ENCODE assay signal across 8 cellular contexts in genomic region chr22:37051629-37052385, GRCh38. TPM values are rescaled to one million over a fixed set of nuclear protein-coding genes. Genes with fewer than 3 reads are reported as not detected.
DNase-seq lines count a peak whose midpoint lies in the region; ATAC-seq and TF ChIP-seq lines count a peak whose summit lies in the region.

A gene with protein sequence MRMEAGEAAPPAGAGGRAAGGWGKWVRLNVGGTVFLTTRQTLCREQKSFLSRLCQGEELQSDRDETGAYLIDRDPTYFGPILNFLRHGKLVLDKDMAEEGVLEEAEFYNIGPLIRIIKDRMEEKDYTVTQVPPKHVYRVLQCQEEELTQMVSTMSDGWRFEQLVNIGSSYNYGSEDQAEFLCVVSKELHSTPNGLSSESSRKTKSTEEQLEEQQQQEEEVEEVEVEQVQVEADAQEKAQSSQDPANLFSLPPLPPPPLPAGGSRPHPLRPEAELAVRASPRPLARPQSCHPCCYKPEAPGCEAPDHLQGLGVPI (plus strand): TSS chr22:37051742. CDS start chr22:37051761, 19 bp downstream.

- TF ChIP-seq CTCF in OCI-LY7 (conservative IDR thresholded peaks at IDR 0.05; ENCODE audit: low read length), result peak; percentile 42; the same call in 1 of the 2 replicates

- no peaks in the 10 kb centered on the region for H3K9me2 ChIP-seq in OCI-LY7 (ENCODE audit: insufficient read depth, low read length)

- no TSS peak for BruUV-seq in OCI-LY7 (replicated peaks; lab: Mats Ljungman, UMichigan)

- H3K36me3 ChIP-seq in OCI-LY7 (ENCODE audit: insufficient read depth, low read length) (no peaks in the 10 kb centered on the region), muscle layer of colon (ENCODE audit: insufficient read depth, low read length) (peaks cover 13% of the 10 kb centered on the region)

- H3K4me3 ChIP-seq in OCI-LY7 (ENCODE audit: low read depth, low read length, poor library complexity, severe bottlenecking) (peak within 1 kb of the TSS; percentile 97), muscle layer of colon (ENCODE audit: low read depth in 1 of 2, low read length in 2 of 2) (peak within 1 kb of the TSS; percentile 52 to 59)

- H3K27me3 ChIP-seq in muscle layer of colon (ENCODE audit: control insufficient read depth in 1 of 2, insufficient read depth in 2 of 2, low read length in 2 of 2), result no peaks in the 10 kb centered on the region

- H3K4me2 ChIP-seq in OCI-LY7 (ENCODE audit: low read length), result peak within 1 kb of the TSS; percentile 98

- ATAC-seq in HG02885 (IDR thresholded peaks at IDR 0.05; ENCODE audit: poor library complexity, unreplicated experiment) (peak; percentile 73), esophagus mucosa (peak; percentile 60), HG03565 (IDR thresholded peaks at IDR 0.05; ENCODE audit: unreplicated experiment) (no peak)

- H3K27ac ChIP-seq in OCI-LY7 (ENCODE audit: low read depth, low read length, poor library complexity, severe bottlenecking) (no peak within 1 kb of the TSS), muscle layer of colon (ENCODE audit: low read depth, low read length) (no peak within 1 kb of the TSS)

- DNase-seq in OCI-LY7 (ENCODE audit: low spot score), result peak; percentile 83
- DNase-seq in activated T-cell treated with anti-CD3 and anti-CD28 coated beads, Interleukin-2, amount 50 U/mL, for 1 hour, result peak; percentile 80
- peak; percentile 84 for DNase-seq in stimulated activated CD8-positive, alpha-beta memory T cell treated with anti-CD3 and anti-CD28 coated beads, Interleukin-4, amount 100 ng/mL, for 48 hours

- CTCF ChIA-PET in OCI-LY7 (lab: Charles Lee; ENCODE audit: unreplicated experiment), result no interaction called here

- TF ChIP-seq POLR2A in GM10847 (IDR thresholded peaks at IDR 0.05; ENCODE audit: extremely low read depth, insufficient read length), result peak; percentile 18

- no peaks in the 10 kb centered on the region for H3K79me2 ChIP-seq in OCI-LY7 (ENCODE audit: insufficient read depth, low read depth, low read length)

- POLR2A ChIA-PET in OCI-LY7 (lab: Charles Lee), result interaction anchor here (0.6 kb wide), 1 partner anchor 35 kb away, joined by 3 read pairs; no protein-coding TSS in a partner anchor

- H3K9me3 ChIP-seq in OCI-LY7 (ENCODE audit: low read length) (no peaks in the 10 kb centered on the region), muscle layer of colon (ENCODE audit: low read length) (no peaks in the 10 kb centered on the region)

- peaks cover 13% of the 10 kb centered on the region for H3K4me1 ChIP-seq in OCI-LY7 (ENCODE audit: insufficient read depth, low read length, poor library complexity, severe bottlenecking)
- peaks cover 12% of the 10 kb centered on the region for H3K4me1 ChIP-seq in muscle layer of colon (ENCODE audit: insufficient read depth, low read length)

- H2AFZ ChIP-seq in OCI-LY7 (ENCODE audit: low read length), result peak within 1 kb of the TSS; percentile 99

- intact Hi-C loops in OCI-LY7 (cut with micrococcal nuclease; ENCODE audit: unreplicated experiment), result no loop called here

- H4K20me1 ChIP-seq in OCI-LY7 (ENCODE audit: insufficient read depth, low read length), result no peaks in the 10 kb centered on the region

- no peak within 1 kb of the TSS for H3K9ac ChIP-seq in muscle layer of colon (ENCODE audit: low read length)

RNA-seq across cellular contexts. Expression of the gene that starts here (rescaled TPM):
- 17.7 and 20.3 TPM in 2 replicates for total RNA-seq in OCI-LY7 (2014; rRNA removed; shearing (Covaris generic))
- 21.7 and 22.0 TPM in 2 replicates for total RNA-seq in OCI-LY7 (2022)
- 3.9 TPM for total RNA-seq in esophagus mucosa
